Comparison of ENCODE assay signal across 8 cellular contexts in the genomic region with DNA sequence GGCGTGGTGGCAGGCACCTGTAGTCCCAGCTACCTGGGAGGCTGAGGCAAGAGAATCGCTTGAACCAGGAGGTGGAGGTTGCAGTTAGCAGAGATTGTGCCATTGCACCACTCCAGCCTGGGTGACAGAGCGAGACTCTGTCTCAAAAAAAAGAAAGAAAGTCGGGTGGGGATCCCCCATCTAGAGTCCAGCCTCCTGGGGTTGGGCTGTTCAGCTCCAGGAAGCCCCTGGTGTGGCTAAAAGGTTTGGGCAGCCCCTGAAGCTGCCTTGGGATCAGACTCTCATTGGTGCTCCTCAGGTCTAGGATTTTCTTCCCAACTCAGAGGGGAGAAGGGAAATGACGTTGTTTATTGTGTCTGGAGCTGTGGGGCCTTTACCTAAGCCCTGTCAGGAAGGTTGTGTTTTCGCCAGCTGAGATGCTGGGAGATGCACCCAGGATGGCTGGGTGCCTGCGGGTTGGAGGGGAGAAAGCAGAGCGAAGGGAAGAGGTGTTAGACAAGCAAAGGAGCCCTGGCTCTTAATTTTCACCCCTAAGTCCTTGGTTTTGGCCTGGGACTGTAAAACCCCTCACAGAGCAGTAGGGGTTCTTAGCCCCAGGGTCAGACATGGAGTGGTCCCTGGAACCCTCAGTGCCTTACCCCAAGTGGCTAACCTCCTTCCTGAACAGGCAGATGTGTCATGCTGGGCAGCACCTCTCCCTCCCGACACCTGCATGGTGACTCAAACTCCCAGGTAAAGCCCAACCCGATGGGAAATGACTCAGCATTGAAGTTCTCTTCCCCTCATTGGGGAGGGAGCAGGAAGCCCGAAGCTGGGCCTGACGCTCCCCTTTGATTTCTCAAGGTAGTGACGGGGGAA. TPM values are rescaled to one million over a fixed set of nuclear protein-coding genes. Genes with fewer than 3 reads are reported as not detected.
A peak's percentile ranks its signal among the peaks of the same experiment; 100 is the strongest.
DNase-seq lines count a peak whose midpoint lies in the region; ATAC-seq and TF ChIP-seq lines count a peak whose summit lies in the region.

No MANE protein-coding gene starts in this region.

- no peaks in the 10 kb centered on the region for H3K9me3 ChIP-seq in A673 (ENCODE audit: low read depth, low read length, poor library complexity, severe bottlenecking)

- ATAC-seq in HG02623 (IDR thresholded peaks at IDR 0.05; ENCODE audit: unreplicated experiment) (peak; percentile 67), GM18519 (IDR thresholded peaks at IDR 0.05; ENCODE audit: low FRiP score, unreplicated experiment) (no peak)

- H3K36me3 Mint-ChIP-seq in dendritic cell treated with granulocyte-macrophage colony-stimulating factor and Interleukin-4, amounts not matched to agents 40 ng/mL and 50 ng/mL, for 4 days (ENCODE audit: low read depth) = no peaks in the 10 kb centered on the region

- H3K27ac Mint-ChIP-seq in dendritic cell treated with granulocyte-macrophage colony-stimulating factor and Interleukin-4, amounts not matched to agents 40 ng/mL and 50 ng/mL, for 4 days = peak overlapping the region; percentile 78

- H3K4me1 ChIP-seq in A673 (ENCODE audit: insufficient read depth, low read length, poor library complexity, severe bottlenecking) = no peaks in the 10 kb centered on the region

- H3K27me3 Mint-ChIP-seq in dendritic cell treated with granulocyte-macrophage colony-stimulating factor and Interleukin-4, amounts not matched to agents 40 ng/mL and 50 ng/mL, for 4 days = no peaks in the 10 kb centered on the region

- no peak overlapping the region for H3K4me3 Mint-ChIP-seq in dendritic cell treated with granulocyte-macrophage colony-stimulating factor and Interleukin-4, amounts not matched to agents 40 ng/mL and 50 ng/mL, for 4 days

- no peaks in the 10 kb centered on the region for H3K36me3 ChIP-seq in A673 (ENCODE audit: insufficient read depth, low read length, poor library complexity, severe bottlenecking)

- H3K27me3 ChIP-seq in A673 (replicated peaks; ENCODE audit: insufficient read depth, low read depth, low read length, poor library complexity) = no peaks in the 10 kb centered on the region

- no peaks in the 10 kb centered on the region for H3K9me3 Mint-ChIP-seq in dendritic cell treated with granulocyte-macrophage colony-stimulating factor and Interleukin-4, amounts not matched to agents 40 ng/mL and 50 ng/mL, for 4 days

- no TSS peak for BruUV-seq in A673 (replicated peaks; lab: Mats Ljungman, UMichigan)

- intact Hi-C loops in dendritic cell treated with granulocyte-macrophage colony-stimulating factor and Interleukin-4, amounts not matched to agents 40 ng/mL and 50 ng/mL, for 4 days (cut with micrococcal nuclease) = no loop called here
- intact Hi-C loops in A673 (cut with micrococcal nuclease; ENCODE audit: unreplicated experiment) = no loop called here

- CTCF ChIA-PET in A673 (lab: Charles Lee) = no interaction called here

- no peak for TF ChIP-seq CTCF in A673 (conservative IDR thresholded peaks at IDR 0.05; ENCODE audit: low read depth, low read length)

- POLR2A ChIA-PET in A673 (lab: Charles Lee; ENCODE audit: low non-redundant PET) = no interaction called here

- H3K4me1 Mint-ChIP-seq in dendritic cell treated with granulocyte-macrophage colony-stimulating factor and Interleukin-4, amounts not matched to agents 40 ng/mL and 50 ng/mL, for 4 days (ENCODE audit: low read depth) = peaks cover 58% of the 10 kb centered on the region

- H3K27ac ChIP-seq in A673 (ENCODE audit: low read depth, low read length, poor library complexity, severe bottlenecking) = no peak overlapping the region

- DNase-seq in ELF-1 (ENCODE audit: low read depth, low spot score) (peak; percentile 76), T-helper 2 cell (peak in 3 of 5 experiments; percentile 16 to 69 (median 38)), A673 (ENCODE audit: low spot score) (no peak), NCI-H1048 (lab: John Stamatoyannopoulos, UW) (no peak)
- DNase-seq in stimulated activated CD4-positive, alpha-beta T cell treated with anti-CD3 and anti-CD28 coated beads, Interleukin-1b, Interleukin-23, amount 100 ng/mL, for 48 hours = peak; percentile 77

- no peak overlapping the region for H3K4me3 ChIP-seq in A673 (ENCODE audit: low read depth, low read length, poor library complexity, severe bottlenecking)

RNA-seq across cellular contexts. Expression of a gene that starts 21.1 kb away (rescaled TPM):
- 6.9 and 8.3 TPM in 2 replicates for total RNA-seq in A673 (2021)

RNA-seq across cellular contexts. Expression of a gene that starts 57.6 kb away (rescaled TPM):
- 32.7 and 40.3 TPM in 2 replicates for total RNA-seq in A673 (2021)

Comparison
In these comparisons a context has a peak if more than half of its experiments do, and no peak if none do; other contexts are left out.
1. DNase-seq: peak in ELF-1 (single experiment), T-helper 2 cell (3 of 5) and stimulated activated CD4-positive, alpha-beta T cell treated with anti-CD3 and anti-CD28 coated beads, Interleukin-1b, Interleukin-23, amount 100 ng/mL, for 48 hours (single experiment); none in A673 (single experiment) and NCI-H1048 (single experiment).